ENCODE assay signal across 11 cellular contexts in the genomic region with DNA sequence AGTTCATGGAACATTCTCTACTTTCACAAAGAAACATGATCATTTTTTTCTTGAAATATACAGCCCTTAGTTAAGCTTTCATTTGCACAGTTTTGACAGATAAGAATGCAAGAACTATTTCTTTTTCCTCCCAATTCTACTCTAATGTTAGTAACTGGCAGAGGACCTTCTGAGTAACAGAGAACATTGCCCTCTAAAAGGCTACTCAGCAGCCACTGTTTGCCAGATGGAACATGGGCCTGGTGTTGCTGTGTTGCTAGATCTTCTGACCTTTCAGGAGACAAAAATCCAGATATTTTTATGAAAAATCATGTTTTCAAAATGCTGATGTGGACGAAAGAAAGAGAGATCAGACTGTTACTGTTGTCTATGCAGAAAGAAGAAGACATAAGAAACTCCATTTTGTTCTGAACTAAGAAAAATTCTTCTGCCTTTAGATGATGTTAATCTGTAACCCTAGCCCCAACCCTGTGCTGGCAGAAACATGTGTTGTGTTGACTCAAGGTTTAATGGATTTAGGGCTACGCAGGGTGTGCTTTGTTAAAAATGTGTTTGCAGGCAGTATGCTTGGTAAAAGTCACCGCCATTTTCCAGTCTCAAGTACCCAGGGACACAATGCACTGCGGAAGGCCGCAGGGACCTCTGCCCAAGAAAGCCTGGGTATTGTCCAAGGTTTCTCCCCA. TPM values are rescaled to one million over a fixed set of nuclear protein-coding genes. Genes with fewer than 3 reads are reported as not detected.
DNase-seq lines count a peak whose midpoint lies in the region; ATAC-seq, FAIRE-seq and TF ChIP-seq lines count a peak whose summit lies in the region.
"Had no signal": no experiment of that assay in that cellular context is flagged by ENCODE, and none has a peak within 500 bp of the region (broad histone marks: within the 10 kb centered on the region; RNA-seq: fewer than 3 reads in every experiment).

No MANE protein-coding gene starts in this region.

- RAD21 ChIA-PET in HCT116 (lab: Charles Lee; ENCODE audit: low non-redundant PET in 1 of 2, low total read pairs in 2 of 2, uncharacterized antibody in 2 of 2, unreplicated experiment in 2 of 2), result no interaction called here

- peaks cover 10 to 32% of the 10 kb centered on the region in 2 experiments for H3K4me1 ChIP-seq in HCT116 (ENCODE audit: control insufficient read depth in 1 of 2, insufficient read depth in 2 of 2, low read length in 2 of 2)
- H3K4me1 ChIP-seq in RWPE2 (ENCODE audit: insufficient read depth, poor library complexity, severe bottlenecking), result peaks cover 34% of the 10 kb centered on the region
- H3K4me1 ChIP-seq in pancreas, result peaks cover 13 to 43% (median 19%) of the 10 kb centered on the region in 3 donors
- peaks cover 27% of the 10 kb centered on the region for H3K4me1 ChIP-seq in foreskin keratinocyte

- TF ChIP-seq POLR2A in HCT116 (IDR thresholded peaks at IDR 0.05; ENCODE audit: borderline replicate concordance, extremely low read depth, insufficient read depth, insufficient read length), result no peak

- no peaks in the 10 kb centered on the region for H4K20me1 ChIP-seq in HCT116 (ENCODE audit: insufficient read depth)

- H3K36me3 ChIP-seq in HCT116 (ENCODE audit: control insufficient read depth in 1 of 2, insufficient read depth in 2 of 2, low read length in 2 of 2) (no peaks in the 10 kb centered on the region), RWPE2 (ENCODE audit: low read depth) (peaks cover 11% of the 10 kb centered on the region), pancreas (no peaks in the 10 kb centered on the region)

- DNase-seq in HCT116 (ENCODE audit: low read depth, low spot score), result no peak
- no peak for DNase-seq in RWPE2 (ENCODE audit: low spot score)
- no peak for DNase-seq in epithelial cell of prostate (ENCODE audit: low read depth, low spot score)
- DNase-seq in pancreas, result no peak
- DNase-seq in foreskin keratinocyte, result no peak
- no peak for DNase-seq in midbrain (lab: John Stamatoyannopoulos, UW)
- DNase-seq in activated naive CD4-positive, alpha-beta T cell treated with anti-CD3 and anti-CD28 coated beads, Interleukin-2, amount 10 ng/mL, durations not matched to agents 7 days and 5 days, result no peak
- DNase-seq: activated B cell treated with CpG ODN at 0.5 μM for 24 hours, nucleus accumbens had no signal

- no peak for ATAC-seq in HCT116
- no peak for ATAC-seq in RWPE2 (ENCODE audit: low read depth)
- no peak for ATAC-seq in pancreas
- no peak for ATAC-seq in HG03442 (IDR thresholded peaks at IDR 0.05; ENCODE audit: unreplicated experiment)
- no peak for ATAC-seq in foreskin keratinocyte

- BruUV-seq in HCT116 (replicated peaks; lab: Mats Ljungman, UMichigan), result no TSS peak

- H3K27me3 ChIP-seq in HCT116 (ENCODE audit: insufficient read depth, low read length) (no peaks in the 10 kb centered on the region), RWPE2 (ENCODE audit: insufficient read depth, poor library complexity, severe bottlenecking) (no peaks in the 10 kb centered on the region), pancreas (no peaks in the 10 kb centered on the region), foreskin keratinocyte (no peaks in the 10 kb centered on the region)

- H3K9ac ChIP-seq in HCT116 (ENCODE audit: low read length), result peak overlapping the region; percentile 16; the same call in 1 of the 2 replicates

- peaks cover 50% of the 10 kb centered on the region for H3K36me3 Mint-ChIP-seq in activated naive CD4-positive, alpha-beta T cell treated with anti-CD3 and anti-CD28 coated beads, Interleukin-2, amount 10 ng/mL, durations not matched to agents 7 days and 5 days

- H3K4me2 ChIP-seq in HCT116 (ENCODE audit: low read length), result peak overlapping the region; percentile 57

- H3K27me3 Mint-ChIP-seq in activated naive CD4-positive, alpha-beta T cell treated with anti-CD3 and anti-CD28 coated beads, Interleukin-2, amount 10 ng/mL, durations not matched to agents 7 days and 5 days, result no peaks in the 10 kb centered on the region
- H3K27me3 Mint-ChIP-seq: activated B cell treated with CpG ODN at 0.5 μM for 24 hours had no signal

- no peak overlapping the region for H2AFZ ChIP-seq in HCT116 (ENCODE audit: low read depth, low read length, poor library complexity, severe bottlenecking)

- TF ChIP-seq RAD21 in HCT116 (IDR thresholded peaks at IDR 0.05; ENCODE audit: low read depth), result no peak

- H3K9me3 ChIP-seq in HCT116 (ENCODE audit: control insufficient read depth in 1 of 2, insufficient read depth in 1 of 2, low read depth in 1 of 2, low read length in 2 of 2) (peaks cover 0 to 7% of the 10 kb centered on the region in 2 experiments; a peak in 2 of 4 replicates), RWPE2 (ENCODE audit: severe bottlenecking) (peaks cover 5% of the 10 kb centered on the region), pancreas (no peaks in the 10 kb centered on the region)

- peaks cover 29% of the 10 kb centered on the region for H3K9me3 Mint-ChIP-seq in activated naive CD4-positive, alpha-beta T cell treated with anti-CD3 and anti-CD28 coated beads, Interleukin-2, amount 10 ng/mL, durations not matched to agents 7 days and 5 days

- intact Hi-C loops in HCT116 (cut with micrococcal nuclease), result no loop called here
- intact Hi-C loops in pancreas (cut with DNase I), result no loop called here

- CTCF ChIA-PET in HCT116 (lab: Charles Lee), result no interaction called here
- CTCF ChIA-PET in activated naive CD4-positive, alpha-beta T cell treated with anti-CD3 and anti-CD28 coated beads, Interleukin-2, amount 10 ng/mL, durations not matched to agents 7 days and 5 days (lab: Charles Lee), result no interaction called here

- POLR2A ChIA-PET in HCT116 (lab: Charles Lee), result no interaction called here

- TF ChIP-seq CTCF in HCT116 (IDR thresholded peaks at IDR 0.05 in 2 of 3, conservative IDR thresholded peaks at IDR 0.05 in 1 of 3; ENCODE audit: borderline replicate concordance in 1 of 3, insufficient read depth in 1 of 3, low read depth in 2 of 3, low read length in 2 of 3) (no peak), RWPE2 (IDR thresholded peaks at IDR 0.05; ENCODE audit: poor library complexity, severe bottlenecking) (no peak), pancreas (IDR thresholded peaks at IDR 0.05) (no peak), foreskin keratinocyte (conservative IDR thresholded peaks at IDR 0.05) (no peak)

- no peaks in the 10 kb centered on the region for H3K9me2 ChIP-seq in HCT116 (ENCODE audit: insufficient read depth)

- peaks cover 44% of the 10 kb centered on the region for H3K4me1 Mint-ChIP-seq in activated naive CD4-positive, alpha-beta T cell treated with anti-CD3 and anti-CD28 coated beads, Interleukin-2, amount 10 ng/mL, durations not matched to agents 7 days and 5 days

- WGBS in pancreas, 2 donors, result 39 to 46% methylated on average over 5 of the region's 5 CpGs

- H3K4me3 ChIP-seq in HCT116 (replicated peaks in 1 of 2; ENCODE audit: low read depth in 1 of 2, low read length in 2 of 2) (peak overlapping the region in 1 of 2 experiments; percentile 4; a peak in 1 of 4 replicates), RWPE2 (ENCODE audit: severe bottlenecking) (no peak overlapping the region), pancreas (peak overlapping the region in 2 of 4 donors; percentile 77 to 89)

- peaks cover 21% of the 10 kb centered on the region for H3K79me2 ChIP-seq in HCT116 (ENCODE audit: insufficient read depth, low read length)

- H3K27ac Mint-ChIP-seq in activated naive CD4-positive, alpha-beta T cell treated with anti-CD3 and anti-CD28 coated beads, Interleukin-2, amount 10 ng/mL, durations not matched to agents 7 days and 5 days, result no peak overlapping the region
- H3K27ac Mint-ChIP-seq: activated B cell treated with CpG ODN at 0.5 μM for 24 hours had no signal

- H3K4me3 Mint-ChIP-seq in activated naive CD4-positive, alpha-beta T cell treated with anti-CD3 and anti-CD28 coated beads, Interleukin-2, amount 10 ng/mL, durations not matched to agents 7 days and 5 days, result no peak overlapping the region
- H3K4me3 Mint-ChIP-seq: activated B cell treated with CpG ODN at 0.5 μM for 24 hours had no signal

- FAIRE-seq in pancreas (lab: Jason Lieb, UNC), result no peak
- FAIRE-seq: G401.6 had no signal

- H3K27ac ChIP-seq in HCT116 (ENCODE audit: low read depth, low read length) (peak overlapping the region; percentile 44; the same call in 1 of the 2 replicates), RWPE2 (ENCODE audit: poor library complexity, severe bottlenecking) (peak overlapping the region; percentile 79), epithelial cell of prostate (peak overlapping the region; percentile 87), pancreas (peak overlapping the region in 3 of 4 donors; percentile 0 to 98 (median 98)), foreskin keratinocyte (no peak overlapping the region)

TF ChIP-seq in HCT116, 20 proteins besides CTCF, POLR2A, EP300 and RAD21:
- TF ChIP-seq EZH2 (IDR thresholded peaks at IDR 0.05), result no peak
- no peak for TF ChIP-seq SIN3A (IDR thresholded peaks at IDR 0.05; ENCODE audit: low read depth)

RNA-seq across cellular contexts. Expression of a gene that starts 2.9 kb away (rescaled TPM):
- total RNA-seq in HCT116 (2021; ENCODE audit: unreplicated experiment) (286 TPM), pancreas (100 to 1,000 TPM in 3 of 6 donors, 10 to 100 TPM in 3; 89.8 to 126 (median 100) TPM), foreskin keratinocyte (162 and 163 TPM in 2 replicates)
- 201 and 232 TPM in 2 replicates for polyA plus RNA-seq in HCT116 (2012)
- polyA plus RNA-seq in pancreas (100 to 1,000 TPM; 127 to 129 TPM), foreskin keratinocyte (233 and 268 TPM in 2 replicates)
